Comparison of ENCODE assay signal across 2 cellular contexts in genomic region chr11:113874920-113875413, GRCh38.
A peak's percentile ranks its signal among the peaks of the same experiment; 100 is the strongest.
TF ChIP-seq lines count a peak whose summit lies in the region.

No MANE protein-coding gene starts in this region.

TF ChIP-seq in SK-N-SH, 30 proteins besides CTCF, POLR2A, EP300 and RAD21:
- TF ChIP-seq RXRA (IDR thresholded peaks at IDR 0.05; ENCODE audit: borderline replicate concordance, low read depth) (no peak), YY1 (IDR thresholded peaks at IDR 0.05; ENCODE audit: low read depth) (no peak), GATA2 (CRISPR knock-in tag; IDR thresholded peaks at IDR 0.05) (no peak), IRF3 (IDR thresholded peaks at IDR 0.05; ENCODE audit: low read depth, low read length) (no peak), RCOR1 (IDR thresholded peaks at IDR 0.05; ENCODE audit: low read length) (no peak), PBX3 (IDR thresholded peaks at IDR 0.05) (no peak), USF2 (IDR thresholded peaks at IDR 0.05; ENCODE audit: borderline replicate concordance, low read depth, low read length) (no peak), MXI1 (IDR thresholded peaks at IDR 0.05; ENCODE audit: low read depth, low read length) (0 out of 2 replicates have a peak, but pooled peaks have one; percentile 9), RFX5 (IDR thresholded peaks at IDR 0.05; ENCODE audit: low read length) (no peak), TCF12 (IDR thresholded peaks at IDR 0.05) (no peak), MAX (IDR thresholded peaks at IDR 0.05; ENCODE audit: low read depth) (no peak), NFIC (IDR thresholded peaks at IDR 0.05; ENCODE audit: borderline replicate concordance) (no peak), TEAD4 (IDR thresholded peaks at IDR 0.05; ENCODE audit: borderline replicate concordance, insufficient read depth) (no peak), SIN3A (IDR thresholded peaks at IDR 0.05; ENCODE audit: borderline replicate concordance, low read depth, low read length) (0 out of 2 replicates have a peak, but pooled peaks have one; percentile 16)
TF ChIP-seq in SK-N-SH: peak in this region for 2.

TF ChIP-seq in H1, 55 proteins besides CTCF, POLR2A, EP300 and RAD21:
- TF ChIP-seq JUN (IDR thresholded peaks at IDR 0.05; ENCODE audit: low read depth, low read length) (no peak), KDM5A (IDR thresholded peaks at IDR 0.05; ENCODE audit: low read length) (no peak), CHD7 (IDR thresholded peaks at IDR 0.05; ENCODE audit: insufficient replicate concordance, low read length) (no peak), KDM4A (IDR thresholded peaks at IDR 0.05; ENCODE audit: low read depth, low read length, severe bottlenecking) (peak; percentile 75)
